In genomic region chr7:74092964-74093339, GRCh38 we compare ENCODE assay signal across 1 cellular context.
TF ChIP-seq lines count a peak whose summit lies in the region.

No MANE protein-coding gene starts in this region.

TF ChIP-seq in IMR-90, 13 proteins besides CTCF, POLR2A, EP300 and RAD21 (continued from another document):
- TF ChIP-seq, protein P1, sequence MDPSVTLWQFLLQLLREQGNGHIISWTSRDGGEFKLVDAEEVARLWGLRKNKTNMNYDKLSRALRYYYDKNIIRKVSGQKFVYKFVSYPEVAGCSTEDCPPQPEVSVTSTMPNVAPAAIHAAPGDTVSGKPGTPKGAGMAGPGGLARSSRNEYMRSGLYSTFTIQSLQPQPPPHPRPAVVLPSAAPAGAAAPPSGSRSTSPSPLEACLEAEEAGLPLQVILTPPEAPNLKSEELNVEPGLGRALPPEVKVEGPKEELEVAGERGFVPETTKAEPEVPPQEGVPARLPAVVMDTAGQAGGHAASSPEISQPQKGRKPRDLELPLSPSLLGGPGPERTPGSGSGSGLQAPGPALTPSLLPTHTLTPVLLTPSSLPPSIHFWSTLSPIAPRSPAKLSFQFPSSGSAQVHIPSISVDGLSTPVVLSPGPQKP (IDR thresholded peaks at IDR 0.05; ENCODE audit: borderline replicate concordance, low read depth, low read length) = no peak
